Comparison of ENCODE assay signal across 13 cellular contexts in the genomic region with DNA sequence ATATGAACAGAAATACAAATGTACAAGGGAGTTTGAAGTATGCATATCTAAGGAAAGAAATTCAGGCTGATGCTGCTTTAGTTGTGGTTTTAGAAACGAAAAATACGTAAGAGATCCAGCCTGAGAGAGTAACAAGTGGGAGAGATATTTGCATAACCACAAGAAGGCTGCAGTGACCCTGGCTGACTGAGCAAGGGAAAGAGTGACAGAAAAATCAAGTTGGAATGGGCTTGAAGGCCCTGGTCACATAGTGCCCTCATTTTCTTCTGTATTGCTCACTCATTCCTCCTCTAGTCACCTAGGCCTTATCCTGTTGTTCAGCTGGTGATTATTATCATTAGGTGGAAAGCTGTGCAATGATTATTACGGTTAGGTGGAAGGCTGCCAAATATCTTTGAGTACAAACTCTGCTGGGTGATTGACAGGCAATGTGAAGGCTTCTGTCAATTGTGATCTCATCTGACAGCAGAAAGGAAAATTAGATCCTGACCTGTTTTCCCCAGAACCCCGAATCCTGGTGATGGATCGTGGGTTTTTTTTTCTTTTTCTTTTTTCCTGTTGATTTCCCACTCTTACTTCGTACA.
DNase-seq lines count a peak whose midpoint lies in the region; ATAC-seq and TF ChIP-seq lines count a peak whose summit lies in the region.
"Had no signal": no experiment of that assay in that cellular context is flagged by ENCODE, and none has a peak within 500 bp of the region (broad histone marks: within the 10 kb centered on the region; RNA-seq: fewer than 3 reads in every experiment).

No MANE protein-coding gene starts in this region.

- ATAC-seq in GM18909 (IDR thresholded peaks at IDR 0.05; ENCODE audit: poor library complexity, unreplicated experiment) (peak; percentile 71), HG02642 (IDR thresholded peaks at IDR 0.05; ENCODE audit: poor library complexity, unreplicated experiment) (peak; percentile 78)
- ATAC-seq: natural killer cell treated with Interleukin-12 subunit alpha and Interleukin-12 subunit beta and Interleukin-15 and Interleukin-18, amount 100 ng/mL, for 72 hours had no signal

- peak overlapping the region; percentile 35 for H3K27ac Mint-ChIP-seq in osteocyte (ENCODE audit: unreplicated experiment)
- H3K27ac Mint-ChIP-seq: natural killer cell treated with Interleukin-12 subunit alpha and Interleukin-12 subunit beta and Interleukin-15 and Interleukin-18, amount 100 ng/mL, for 72 hours had no signal

- H3K36me3 Mint-ChIP-seq in osteocyte (ENCODE audit: unreplicated experiment), result no peaks in the 10 kb centered on the region

- peak; percentile 5 for DNase-seq in NCI-H69 (lab: John Stamatoyannopoulos, UW)
- no peak for DNase-seq in osteocyte (ENCODE audit: extremely low spot score, unreplicated experiment)
- no peak for DNase-seq in coronary artery (ENCODE audit: low spot score)
- no peak for DNase-seq in GF-D8 (lab: John Stamatoyannopoulos, UW)
- no peak for DNase-seq in DMS79 treated with DMSO at 0.1 percent for 48 hours (lab: John Stamatoyannopoulos, UW)
- DNase-seq: activated CD4-positive, alpha-beta T cell treated with anti-CD3 and anti-CD28 coated beads for 4 hours; activated gamma-delta T cell treated with Interleukin-2 at 50 U/mL for 16 hours; cerebellar nuclear complex; stimulated activated CD4-positive, alpha-beta T cell treated with anti-CD3 and anti-CD28 coated beads, Interleukin-1b, Interleukin-23, amount 100 ng/mL, for 48 hours had no signal

- TF ChIP-seq CTCF in osteocyte (IDR thresholded peaks at IDR 0.05) (no peak), coronary artery (IDR thresholded peaks at IDR 0.05) (no peak)

- H3K4me3 ChIP-seq in coronary artery, result no peak overlapping the region
- H3K4me3 ChIP-seq: SJSA1 had no signal

- H3K4me3 Mint-ChIP-seq in osteocyte (ENCODE audit: unreplicated experiment), result no peak overlapping the region
- H3K4me3 Mint-ChIP-seq: natural killer cell treated with Interleukin-12 subunit alpha and Interleukin-12 subunit beta and Interleukin-15 and Interleukin-18, amount 100 ng/mL, for 72 hours had no signal

- no peaks in the 10 kb centered on the region for H3K27me3 Mint-ChIP-seq in osteocyte (ENCODE audit: unreplicated experiment)
- H3K27me3 Mint-ChIP-seq: natural killer cell treated with Interleukin-12 subunit alpha and Interleukin-12 subunit beta and Interleukin-15 and Interleukin-18, amount 100 ng/mL, for 72 hours had no signal

- no peak overlapping the region for H3K27ac ChIP-seq in coronary artery
- H3K27ac ChIP-seq: SJSA1 had no signal

- H3K9me3 Mint-ChIP-seq in osteocyte (ENCODE audit: unreplicated experiment), result peaks cover 9% of the 10 kb centered on the region

- peaks cover 19% of the 10 kb centered on the region for H3K4me1 Mint-ChIP-seq in osteocyte (ENCODE audit: unreplicated experiment)
